Comparison of ENCODE assay signal across 15 cellular contexts in the genomic region with DNA sequence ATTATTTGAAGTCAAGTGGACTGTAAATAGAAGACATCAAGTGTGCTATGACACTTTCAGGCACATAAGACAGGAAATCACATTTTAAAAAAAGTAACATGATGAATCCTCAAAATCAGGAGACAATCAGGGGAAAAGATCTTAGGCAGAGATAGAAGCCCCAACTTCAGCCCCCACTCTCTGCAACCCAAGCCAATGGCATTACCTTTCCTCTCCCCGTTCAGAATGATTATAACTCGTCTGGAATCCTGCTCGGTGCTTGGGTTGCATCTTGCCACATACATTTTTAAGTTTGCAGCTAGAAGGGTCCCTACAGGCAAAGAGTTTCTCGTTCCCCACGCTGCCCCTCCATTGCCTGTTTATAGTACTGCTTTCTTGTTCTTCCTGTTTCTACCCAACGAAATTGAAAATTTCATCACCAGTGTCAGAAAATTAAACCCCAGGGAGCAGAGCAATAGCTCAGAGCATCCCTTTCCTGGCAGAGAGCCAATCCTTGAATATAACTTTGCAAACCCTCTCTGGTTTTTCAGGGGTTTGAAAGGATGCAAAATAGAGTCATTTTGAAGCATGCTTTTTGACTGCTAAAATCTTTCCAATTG.
A peak's percentile ranks its signal among the peaks of the same experiment; 100 is the strongest.
DNase-seq lines count a peak whose midpoint lies in the region; ATAC-seq and TF ChIP-seq lines count a peak whose summit lies in the region.
"Had no signal": no experiment of that assay in that cellular context is flagged by ENCODE, and none has a peak within 500 bp of the region (broad histone marks: within the 10 kb centered on the region; RNA-seq: fewer than 3 reads in every experiment).

No MANE protein-coding gene starts in this region.

- no TSS peak for BruUV-seq in A673 (replicated peaks; lab: Mats Ljungman, UMichigan)

- H3K4me3 Mint-ChIP-seq in mesothelial cell of epicardium, result no peak overlapping the region
- H3K4me3 Mint-ChIP-seq: CD4-positive, alpha-beta memory T cell had no signal

- in situ Hi-C loops in G401 (cut with HindIII; ENCODE audit: low sequenced_read_pairs), result no loop called here

- no peaks in the 10 kb centered on the region for H3K9me3 ChIP-seq in A673 (ENCODE audit: low read depth, low read length, poor library complexity, severe bottlenecking)
- H3K9me3 ChIP-seq in left lung, result no peaks in the 10 kb centered on the region
- H3K9me3 ChIP-seq: prostate gland had no signal

- no peak overlapping the region for H3K27ac Mint-ChIP-seq in mesothelial cell of epicardium
- H3K27ac Mint-ChIP-seq: activated T-helper 2 cell treated with anti-CD3 and anti-CD28 coated beads, Interferon-gamma antibody, Interleukin-2, Interleukin-4, amounts not matched to agents 10 μg/mL and 5 μg/mL and 100 μg/mL, durations not matched to agents 14 hours and 24 hours and 36 hours had no signal

- H3K27me3 Mint-ChIP-seq in mesothelial cell of epicardium (ENCODE audit: low read depth), result peaks cover 10% of the 10 kb centered on the region
- H3K27me3 Mint-ChIP-seq: CD4-positive, alpha-beta memory T cell had no signal

- H3K36me3 ChIP-seq in A673 (ENCODE audit: insufficient read depth, low read length, poor library complexity, severe bottlenecking) (no peaks in the 10 kb centered on the region), left lung (no peaks in the 10 kb centered on the region)
- H3K36me3 ChIP-seq: prostate gland had no signal

- CTCF ChIA-PET in A673 (lab: Charles Lee), result interaction anchor here (3.3 kb wide), 1 partner anchor 197 kb away, joined by 25 read pairs; no protein-coding TSS in a partner anchor

- H3K4me1 ChIP-seq in A673 (ENCODE audit: insufficient read depth, low read length, poor library complexity, severe bottlenecking), result no peaks in the 10 kb centered on the region
- H3K4me1 ChIP-seq in left lung, result peaks cover 3 to 26% of the 10 kb centered on the region in 2 donors
- H3K4me1 ChIP-seq: prostate gland had no signal

- intact Hi-C loops in A673 (cut with micrococcal nuclease; ENCODE audit: unreplicated experiment) (loop anchor here (5.0 kb wide), 1 partner anchor 212 kb away; no protein-coding TSS in a partner anchor), dorsolateral prefrontal cortex (cut with DNase I) (loop anchor here in 1 of 2 donors (5.0 to 10.0 kb wide), 4 partner anchors 100 to 500 kb away; no protein-coding TSS in a partner anchor), left lung (cut with DNase I) (no loop called here)

- peaks cover 47% of the 10 kb centered on the region for H3K4me1 Mint-ChIP-seq in mesothelial cell of epicardium

- H3K4me3 ChIP-seq in A673 (ENCODE audit: low read depth, low read length, poor library complexity, severe bottlenecking) (no peak overlapping the region), dorsolateral prefrontal cortex (peak overlapping the region in 58 of 59 donors; percentile 26 to 70 (median 56)), left lung (no peak overlapping the region)
- H3K4me3 ChIP-seq: prostate gland, SK-N-MC had no signal

- ATAC-seq in HG02852 (IDR thresholded peaks at IDR 0.05; ENCODE audit: unreplicated experiment), result no peak
- no peak for ATAC-seq in left lung

- H3K27ac ChIP-seq in A673 (ENCODE audit: low read depth, low read length, poor library complexity, severe bottlenecking) (no peak overlapping the region), dorsolateral prefrontal cortex (peak overlapping the region in 51 of 59 donors; percentile 17 to 85 (median 62)), left lung (peak overlapping the region in 1 of 2 donors; percentile 26)
- H3K27ac ChIP-seq: prostate gland, SK-N-MC had no signal

- no peaks in the 10 kb centered on the region for H3K9me3 Mint-ChIP-seq in mesothelial cell of epicardium
- H3K9me3 Mint-ChIP-seq: activated T-helper 2 cell treated with anti-CD3 and anti-CD28 coated beads, Interferon-gamma antibody, Interleukin-2, Interleukin-4, amounts not matched to agents 10 μg/mL and 5 μg/mL and 100 μg/mL, durations not matched to agents 14 hours and 24 hours and 36 hours had no signal

- H3K27me3 ChIP-seq in A673 (replicated peaks; ENCODE audit: insufficient read depth, low read depth, low read length, poor library complexity) (no peaks in the 10 kb centered on the region), dorsolateral prefrontal cortex (no peaks in the 10 kb centered on the region), left lung (no peaks in the 10 kb centered on the region)

- TF ChIP-seq CTCF in A673 (conservative IDR thresholded peaks at IDR 0.05; ENCODE audit: low read depth, low read length) (no peak), dorsolateral prefrontal cortex (IDR thresholded peaks at IDR 0.05 in 54 of 56, conservative IDR thresholded peaks at IDR 0.05 in 2 of 56; ENCODE audit: low read depth in 1 of 56, partially characterized antibody in 56 of 56) (no peak), mesothelial cell of epicardium (IDR thresholded peaks at IDR 0.05; ENCODE audit: unreplicated experiment) (no peak), left lung (IDR thresholded peaks at IDR 0.05) (no peak)

- peak; percentile 39 for DNase-seq in A673 (ENCODE audit: low spot score)
- peak; percentile 52 for DNase-seq in G401 (ENCODE audit: low spot score)
- DNase-seq in NCI-H2171 (lab: John Stamatoyannopoulos, UW), result peak; percentile 64
- no peak for DNase-seq in dorsolateral prefrontal cortex
- DNase-seq in GM19238 (ENCODE audit: insufficient read length, low spot score), result no peak
- no peak for DNase-seq in mesothelial cell of epicardium (ENCODE audit: low spot score in 2 of 2, unreplicated experiment in 2 of 2)
- DNase-seq in left lung, result no peak
- DNase-seq: CD4-positive, alpha-beta memory T cell; erythroblast; NCI-H446 treated with DMSO at 0.1 percent for 48 hours; stimulated activated naive CD4-positive, alpha-beta T cell treated with Interleukin-2 at 50 U/mL for 16 hours had no signal

- POLR2A ChIA-PET in A673 (lab: Charles Lee; ENCODE audit: low non-redundant PET), result no interaction called here

- H3K36me3 Mint-ChIP-seq in mesothelial cell of epicardium, result no peaks in the 10 kb centered on the region

Comparison
In these comparisons a context has a peak if more than half of its experiments do, and no peak if none do; other contexts are left out.
1. DNase-seq: peak in A673 (single experiment), G401 (single experiment) and NCI-H2171 (single experiment); none in dorsolateral prefrontal cortex (0 of 10), GM19238 (single experiment), mesothelial cell of epicardium (0 of 2) and left lung (0 of 2).
2. H3K4me3 ChIP-seq: peak in dorsolateral prefrontal cortex (58 of 59); none in A673 (single experiment) and left lung (0 of 2).